1 cellular context compared by ENCODE assay signal in genomic region chr10:103917326-103918052, GRCh38.
A peak's percentile ranks its signal among the peaks of the same experiment; 100 is the strongest.
TF ChIP-seq lines count a peak whose summit lies in the region.

No MANE protein-coding gene starts in this region.

TF ChIP-seq in K562, 482 proteins besides CTCF, POLR2A, EP300 and RAD21 (continued from another document and continues in another):
- TF ChIP-seq TFAP4 (CRISPR knock-in tag; IDR thresholded peaks at IDR 0.05; ENCODE audit: borderline replicate concordance) (peak; percentile 5; the same call in 1 of the 2 replicates), FOS (IDR thresholded peaks at IDR 0.05; ENCODE audit: extremely low read depth, insufficient read length) (no peak), FOXK2 (conservative IDR thresholded peaks at IDR 0.05 in 1 of 2, IDR thresholded peaks at IDR 0.05 in 1 of 2; ENCODE audit: low read depth in 2 of 2) (no peak), ZNF436 (CRISPR knock-in tag; IDR thresholded peaks at IDR 0.05) (no peak), RBM17 (IDR thresholded peaks at IDR 0.05; ENCODE audit: borderline replicate concordance, low read depth, low read length) (no peak), REST (CRISPR knock-in tag; IDR thresholded peaks at IDR 0.05; ENCODE audit: low read depth) (no peak), BCL6 (CRISPR knock-in tag; IDR thresholded peaks at IDR 0.05) (no peak), PTTG1 (tag; IDR thresholded peaks at IDR 0.05; ENCODE audit: low read depth) (no peak), EGR1 (conservative IDR thresholded peaks at IDR 0.05) (no peak), LEF1 (IDR thresholded peaks at IDR 0.05) (no peak), NFIC (IDR thresholded peaks at IDR 0.05) (peak; percentile 74), ZNF395 (CRISPR knock-in tag; IDR thresholded peaks at IDR 0.05) (no peak), ID3 (CRISPR knock-in tag; IDR thresholded peaks at IDR 0.05) (no peak), ID3 (tag; IDR thresholded peaks at IDR 0.05) (0 out of 2 replicates have a peak, but pooled peaks have one; percentile 26), NFATC3 (IDR thresholded peaks at IDR 0.05) (no peak), GABPB2 (CRISPR knock-in tag; conservative IDR thresholded peaks at IDR 0.05) (no peak), ZFP30 (CRISPR knock-in tag; IDR thresholded peaks at IDR 0.05; ENCODE audit: borderline replicate concordance) (no peak), CEBPB (tag; IDR thresholded peaks at IDR 0.05) (no peak), THRA (IDR thresholded peaks at IDR 0.05) (no peak), MAZ (CRISPR knock-in tag; conservative IDR thresholded peaks at IDR 0.05 in 1 of 2, IDR thresholded peaks at IDR 0.05 in 1 of 2) (no peak), GATAD2A (IDR thresholded peaks at IDR 0.05) (no peak), ZFPM2 (CRISPR knock-in tag; IDR thresholded peaks at IDR 0.05) (no peak), HDAC8 (tag; IDR thresholded peaks at IDR 0.05) (no peak), SAFB (IDR thresholded peaks at IDR 0.05; ENCODE audit: borderline replicate concordance, low read depth, low read length) (no peak), CEBPZ (IDR thresholded peaks at IDR 0.05; ENCODE audit: borderline replicate concordance, low read depth, low read length) (no peak), HDAC1 (IDR thresholded peaks at IDR 0.05) (no peak; a peak in 2 of 4 replicates), RBFOX2 (IDR thresholded peaks at IDR 0.05; ENCODE audit: low read depth, low read length) (no peak), POLR2AphosphoS2 (IDR thresholded peaks at IDR 0.05; ENCODE audit: low read length) (no peak), SMAD3 (CRISPR knock-in tag; conservative IDR thresholded peaks at IDR 0.05) (no peak), CBX5 (IDR thresholded peaks at IDR 0.05; ENCODE audit: borderline replicate concordance, low read depth) (no peak), TCF7L2 (IDR thresholded peaks at IDR 0.05; ENCODE audit: low read depth, low read length) (no peak), RFX5 (IDR thresholded peaks at IDR 0.05; ENCODE audit: low read depth, low read length) (no peak)
- TF ChIP-seq, protein P1, sequence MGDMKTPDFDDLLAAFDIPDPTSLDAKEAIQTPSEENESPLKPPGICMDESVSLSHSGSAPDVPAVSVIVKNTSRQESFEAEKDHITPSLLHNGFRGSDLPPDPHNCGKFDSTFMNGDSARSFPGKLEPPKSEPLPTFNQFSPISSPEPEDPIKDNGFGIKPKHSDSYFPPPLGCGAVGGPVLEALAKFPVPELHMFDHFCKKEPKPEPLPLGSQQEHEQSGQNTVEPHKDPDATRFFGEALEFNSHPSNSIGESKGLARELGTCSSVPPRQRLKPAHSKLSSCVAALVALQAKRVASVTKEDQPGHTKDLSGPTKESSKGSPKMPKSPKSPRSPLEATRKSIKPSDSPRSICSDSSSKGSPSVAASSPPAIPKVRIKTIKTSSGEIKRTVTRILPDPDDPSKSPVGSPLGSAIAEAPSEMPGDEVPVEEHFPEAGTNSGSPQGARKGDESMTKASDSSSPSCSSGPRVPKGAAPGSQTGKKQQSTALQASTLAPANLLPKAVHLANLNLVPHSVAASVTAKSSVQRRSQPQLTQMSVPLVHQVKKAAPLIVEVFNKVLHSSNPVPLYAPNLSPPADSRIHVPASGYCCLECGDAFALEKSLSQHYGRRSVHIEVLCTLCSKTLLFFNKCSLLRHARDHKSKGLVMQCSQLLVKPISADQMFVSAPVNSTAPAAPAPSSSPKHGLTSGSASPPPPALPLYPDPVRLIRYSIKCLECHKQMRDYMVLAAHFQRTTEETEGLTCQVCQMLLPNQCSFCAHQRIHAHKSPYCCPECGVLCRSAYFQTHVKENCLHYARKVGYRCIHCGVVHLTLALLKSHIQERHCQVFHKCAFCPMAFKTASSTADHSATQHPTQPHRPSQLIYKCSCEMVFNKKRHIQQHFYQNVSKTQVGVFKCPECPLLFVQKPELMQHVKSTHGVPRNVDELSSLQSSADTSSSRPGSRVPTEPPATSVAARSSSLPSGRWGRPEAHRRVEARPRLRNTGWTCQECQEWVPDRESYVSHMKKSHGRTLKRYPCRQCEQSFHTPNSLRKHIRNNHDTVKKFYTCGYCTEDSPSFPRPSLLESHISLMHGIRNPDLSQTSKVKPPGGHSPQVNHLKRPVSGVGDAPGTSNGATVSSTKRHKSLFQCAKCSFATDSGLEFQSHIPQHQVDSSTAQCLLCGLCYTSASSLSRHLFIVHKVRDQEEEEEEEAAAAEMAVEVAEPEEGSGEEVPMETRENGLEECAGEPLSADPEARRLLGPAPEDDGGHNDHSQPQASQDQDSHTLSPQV (IDR thresholded peaks at IDR 0.05), result no peak
- TF ChIP-seq, protein P2, sequence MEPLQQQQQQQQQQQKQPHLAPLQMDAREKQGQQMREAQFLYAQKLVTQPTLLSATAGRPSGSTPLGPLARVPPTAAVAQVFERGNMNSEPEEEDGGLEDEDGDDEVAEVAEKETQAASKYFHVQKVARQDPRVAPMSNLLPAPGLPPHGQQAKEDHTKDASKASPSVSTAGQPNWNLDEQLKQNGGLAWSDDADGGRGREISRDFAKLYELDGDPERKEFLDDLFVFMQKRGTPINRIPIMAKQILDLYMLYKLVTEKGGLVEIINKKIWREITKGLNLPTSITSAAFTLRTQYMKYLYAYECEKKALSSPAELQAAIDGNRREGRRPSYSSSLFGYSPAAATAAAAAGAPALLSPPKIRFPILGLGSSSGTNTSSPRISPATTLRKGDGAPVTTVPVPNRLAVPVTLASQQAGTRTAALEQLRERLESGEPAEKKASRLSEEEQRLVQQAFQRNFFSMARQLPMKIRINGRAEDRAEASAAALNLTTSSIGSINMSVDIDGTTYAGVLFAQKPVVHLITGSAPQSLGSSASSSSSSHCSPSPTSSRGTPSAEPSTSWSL (CRISPR knock-in tag; IDR thresholded peaks at IDR 0.05; ENCODE audit: borderline replicate concordance), result no peak
- TF ChIP-seq, protein P3, sequence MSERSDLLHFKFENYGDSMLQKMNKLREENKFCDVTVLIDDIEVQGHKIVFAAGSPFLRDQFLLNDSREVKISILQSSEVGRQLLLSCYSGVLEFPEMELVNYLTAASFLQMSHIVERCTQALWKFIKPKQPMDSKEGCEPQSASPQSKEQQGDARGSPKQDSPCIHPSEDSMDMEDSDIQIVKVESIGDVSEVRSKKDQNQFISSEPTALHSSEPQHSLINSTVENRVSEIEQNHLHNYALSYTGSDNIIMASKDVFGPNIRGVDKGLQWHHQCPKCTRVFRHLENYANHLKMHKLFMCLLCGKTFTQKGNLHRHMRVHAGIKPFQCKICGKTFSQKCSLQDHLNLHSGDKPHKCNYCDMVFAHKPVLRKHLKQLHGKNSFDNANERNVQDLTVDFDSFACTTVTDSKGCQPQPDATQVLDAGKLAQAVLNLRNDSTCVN (CRISPR knock-in tag; IDR thresholded peaks at IDR 0.05), result no peak
- TF ChIP-seq, protein P4, sequence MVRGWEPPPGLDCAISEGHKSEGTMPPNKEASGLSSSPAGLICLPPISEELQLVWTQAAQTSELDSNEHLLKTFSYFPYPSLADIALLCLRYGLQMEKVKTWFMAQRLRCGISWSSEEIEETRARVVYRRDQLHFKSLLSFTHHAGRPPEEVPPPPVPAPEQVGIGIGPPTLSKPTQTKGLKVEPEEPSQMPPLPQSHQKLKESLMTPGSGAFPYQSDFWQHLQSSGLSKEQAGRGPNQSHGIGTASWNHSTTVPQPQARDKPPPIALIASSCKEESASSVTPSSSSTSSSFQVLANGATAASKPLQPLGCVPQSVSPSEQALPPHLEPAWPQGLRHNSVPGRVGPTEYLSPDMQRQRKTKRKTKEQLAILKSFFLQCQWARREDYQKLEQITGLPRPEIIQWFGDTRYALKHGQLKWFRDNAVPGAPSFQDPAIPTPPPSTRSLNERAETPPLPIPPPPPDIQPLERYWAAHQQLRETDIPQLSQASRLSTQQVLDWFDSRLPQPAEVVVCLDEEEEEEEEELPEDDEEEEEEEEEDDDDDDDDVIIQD (CRISPR knock-in tag; IDR thresholded peaks at IDR 0.05), result no peak
- TF ChIP-seq, protein P5, sequence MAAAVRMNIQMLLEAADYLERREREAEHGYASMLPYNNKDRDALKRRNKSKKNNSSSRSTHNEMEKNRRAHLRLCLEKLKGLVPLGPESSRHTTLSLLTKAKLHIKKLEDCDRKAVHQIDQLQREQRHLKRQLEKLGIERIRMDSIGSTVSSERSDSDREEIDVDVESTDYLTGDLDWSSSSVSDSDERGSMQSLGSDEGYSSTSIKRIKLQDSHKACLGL (CRISPR knock-in tag; IDR thresholded peaks at IDR 0.05; ENCODE audit: borderline replicate concordance, poor library complexity, severe bottlenecking), result no peak
